ENCODE assay signal across 1 cellular context in the genomic region with DNA sequence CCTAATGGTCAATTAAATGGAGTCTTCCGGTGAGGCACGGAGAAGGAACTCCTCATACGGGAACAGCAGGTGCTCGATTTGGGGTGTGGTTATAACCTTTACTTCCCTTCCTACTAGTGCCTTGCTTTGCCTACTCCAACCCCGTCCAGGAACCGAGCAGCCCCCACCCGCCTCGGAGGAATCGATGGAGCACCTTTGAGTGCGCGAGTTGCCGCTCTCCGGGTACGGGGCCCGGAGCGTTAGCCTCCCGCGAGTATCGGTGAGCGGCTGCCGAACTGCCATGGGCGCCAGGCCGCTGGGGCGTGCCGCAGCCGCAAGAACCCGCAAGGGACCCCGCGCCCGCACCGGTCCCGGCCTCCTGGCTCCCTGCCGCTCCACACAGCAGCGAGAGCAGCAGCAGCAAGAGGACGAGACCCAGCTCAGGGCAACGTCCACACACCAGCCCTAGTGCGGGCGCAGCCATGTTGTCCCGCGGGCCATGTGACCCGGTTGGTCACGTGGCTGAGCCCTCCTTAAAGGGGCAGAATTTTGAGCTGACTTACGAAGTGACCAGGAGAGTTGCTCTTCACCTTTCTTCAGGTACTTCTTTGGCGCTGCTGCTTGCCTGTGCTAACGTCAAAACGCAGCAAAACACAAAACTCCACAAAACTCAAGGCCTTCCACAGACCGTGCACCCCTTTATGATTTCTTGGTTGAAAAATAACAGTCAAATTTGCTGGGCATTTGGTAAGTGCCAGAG.
TF ChIP-seq lines count a peak whose summit lies in the region.

SUMF1 (minus strand) TSS at position 487 of the 739 bp plus-strand sequence; CDS start at position 463, 24 bp downstream.

TF ChIP-seq in GM23338, 12 proteins besides CTCF, POLR2A, EP300 and RAD21 (continued from another document):
- TF ChIP-seq ZNF331 (CRISPR knock-in tag; IDR thresholded peaks at IDR 0.05; ENCODE audit: low read depth), result no peak
- TF ChIP-seq, protein P1, sequence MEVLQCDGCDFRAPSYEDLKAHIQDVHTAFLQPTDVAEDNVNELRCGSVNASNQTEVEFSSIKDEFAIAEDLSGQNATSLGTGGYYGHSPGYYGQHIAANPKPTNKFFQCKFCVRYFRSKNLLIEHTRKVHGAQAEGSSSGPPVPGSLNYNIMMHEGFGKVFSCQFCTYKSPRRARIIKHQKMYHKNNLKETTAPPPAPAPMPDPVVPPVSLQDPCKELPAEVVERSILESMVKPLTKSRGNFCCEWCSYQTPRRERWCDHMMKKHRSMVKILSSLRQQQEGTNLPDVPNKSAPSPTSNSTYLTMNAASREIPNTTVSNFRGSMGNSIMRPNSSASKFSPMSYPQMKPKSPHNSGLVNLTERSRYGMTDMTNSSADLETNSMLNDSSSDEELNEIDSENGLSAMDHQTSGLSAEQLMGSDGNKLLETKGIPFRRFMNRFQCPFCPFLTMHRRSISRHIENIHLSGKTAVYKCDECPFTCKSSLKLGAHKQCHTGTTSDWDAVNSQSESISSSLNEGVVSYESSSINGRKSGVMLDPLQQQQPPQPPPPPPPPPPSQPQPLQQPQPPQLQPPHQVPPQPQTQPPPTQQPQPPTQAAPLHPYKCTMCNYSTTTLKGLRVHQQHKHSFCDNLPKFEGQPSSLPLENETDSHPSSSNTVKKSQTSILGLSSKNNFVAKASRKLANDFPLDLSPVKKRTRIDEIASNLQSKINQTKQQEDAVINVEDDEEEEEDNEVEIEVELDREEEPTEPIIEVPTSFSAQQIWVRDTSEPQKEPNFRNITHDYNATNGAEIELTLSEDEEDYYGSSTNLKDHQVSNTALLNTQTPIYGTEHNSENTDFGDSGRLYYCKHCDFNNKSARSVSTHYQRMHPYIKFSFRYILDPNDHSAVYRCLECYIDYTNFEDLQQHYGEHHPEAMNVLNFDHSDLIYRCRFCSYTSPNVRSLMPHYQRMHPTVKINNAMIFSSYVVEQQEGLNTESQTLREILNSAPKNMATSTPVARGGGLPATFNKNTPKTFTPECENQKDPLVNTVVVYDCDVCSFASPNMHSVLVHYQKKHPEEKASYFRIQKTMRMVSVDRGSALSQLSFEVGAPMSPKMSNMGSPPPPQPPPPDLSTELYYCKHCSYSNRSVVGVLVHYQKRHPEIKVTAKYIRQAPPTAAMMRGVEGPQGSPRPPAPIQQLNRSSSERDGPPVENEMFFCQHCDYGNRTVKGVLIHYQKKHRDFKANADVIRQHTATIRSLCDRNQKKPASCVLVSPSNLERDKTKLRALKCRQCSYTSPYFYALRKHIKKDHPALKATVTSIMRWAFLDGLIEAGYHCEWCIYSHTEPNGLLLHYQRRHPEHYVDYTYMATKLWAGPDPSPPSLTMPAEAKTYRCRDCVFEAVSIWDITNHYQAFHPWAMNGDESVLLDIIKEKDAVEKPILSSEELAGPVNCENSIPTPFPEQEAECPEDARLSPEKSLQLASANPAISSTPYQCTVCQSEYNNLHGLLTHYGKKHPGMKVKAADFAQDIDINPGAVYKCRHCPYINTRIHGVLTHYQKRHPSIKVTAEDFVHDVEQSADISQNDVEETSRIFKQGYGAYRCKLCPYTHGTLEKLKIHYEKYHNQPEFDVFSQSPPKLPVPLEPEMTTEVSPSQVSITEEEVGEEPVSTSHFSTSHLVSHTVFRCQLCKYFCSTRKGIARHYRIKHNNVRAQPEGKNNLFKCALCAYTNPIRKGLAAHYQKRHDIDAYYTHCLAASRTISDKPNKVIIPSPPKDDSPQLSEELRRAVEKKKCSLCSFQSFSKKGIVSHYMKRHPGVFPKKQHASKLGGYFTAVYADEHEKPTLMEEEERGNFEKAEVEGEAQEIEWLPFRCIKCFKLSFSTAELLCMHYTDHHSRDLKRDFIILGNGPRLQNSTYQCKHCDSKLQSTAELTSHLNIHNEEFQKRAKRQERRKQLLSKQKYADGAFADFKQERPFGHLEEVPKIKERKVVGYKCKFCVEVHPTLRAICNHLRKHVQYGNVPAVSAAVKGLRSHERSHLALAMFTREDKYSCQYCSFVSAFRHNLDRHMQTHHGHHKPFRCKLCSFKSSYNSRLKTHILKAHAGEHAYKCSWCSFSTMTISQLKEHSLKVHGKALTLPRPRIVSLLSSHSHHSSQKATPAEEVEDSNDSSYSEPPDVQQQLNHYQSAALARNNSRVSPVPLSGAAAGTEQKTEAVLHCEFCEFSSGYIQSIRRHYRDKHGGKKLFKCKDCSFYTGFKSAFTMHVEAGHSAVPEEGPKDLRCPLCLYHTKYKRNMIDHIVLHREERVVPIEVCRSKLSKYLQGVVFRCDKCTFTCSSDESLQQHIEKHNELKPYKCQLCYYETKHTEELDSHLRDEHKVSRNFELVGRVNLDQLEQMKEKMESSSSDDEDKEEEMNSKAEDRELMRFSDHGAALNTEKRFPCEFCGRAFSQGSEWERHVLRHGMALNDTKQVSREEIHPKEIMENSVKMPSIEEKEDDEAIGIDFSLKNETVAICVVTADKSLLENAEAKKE (CRISPR knock-in tag; IDR thresholded peaks at IDR 0.05), result no peak
- TF ChIP-seq STAT1 (IDR thresholded peaks at IDR 0.05; ENCODE audit: unreplicated experiment), result no peak
- peak; percentile 67 for TF ChIP-seq POLR2AphosphoS5 (IDR thresholded peaks at IDR 0.05; ENCODE audit: low read depth)
- no peak for TF ChIP-seq NANOG (IDR thresholded peaks at IDR 0.05; ENCODE audit: borderline replicate concordance)
- no peak for TF ChIP-seq EZH2phosphoT487 (IDR thresholded peaks at IDR 0.05; ENCODE audit: unreplicated experiment)
